In the genomic region with DNA sequence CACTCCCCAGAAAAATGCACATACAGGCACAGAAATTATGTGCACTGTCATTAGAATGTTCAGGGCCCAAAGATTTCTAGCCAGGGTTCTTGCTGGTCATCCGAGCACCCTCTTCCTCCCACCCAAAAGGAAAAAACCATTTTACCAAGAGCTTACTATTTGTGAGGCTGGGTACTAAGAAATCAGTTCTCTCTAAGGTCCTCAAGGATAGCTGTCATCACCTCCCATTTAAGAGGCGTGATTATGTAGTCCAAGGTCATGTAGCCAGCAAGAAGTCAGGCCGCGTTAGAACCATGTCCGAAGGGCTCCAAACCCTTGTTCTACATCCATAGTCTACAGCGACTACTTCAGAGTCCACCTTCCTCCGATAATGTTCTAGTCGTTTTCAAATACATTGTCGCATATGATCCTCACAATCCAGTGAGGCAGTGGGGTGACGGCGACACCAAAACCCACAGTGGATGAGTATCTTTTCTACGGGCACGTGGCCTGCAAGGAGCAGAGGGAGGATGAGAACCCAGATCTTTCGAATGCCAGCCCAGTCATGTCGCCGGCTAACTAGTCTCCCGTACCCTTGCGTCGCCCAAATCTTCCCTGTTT, we compare ENCODE assay signal across 8 cellular contexts. TPM values are rescaled to one million over a fixed set of nuclear protein-coding genes. Genes with fewer than 3 reads are reported as not detected.
DNase-seq lines count a peak whose midpoint lies in the region; ATAC-seq and TF ChIP-seq lines count a peak whose summit lies in the region.

No MANE protein-coding gene starts in this region.

- H4K91ac ChIP-seq in mesenchymal stem cell (ENCODE audit: low read length): peak overlapping the region; percentile 86

- TF ChIP-seq POLR2A in stomach (IDR thresholded peaks at IDR 0.05): no peak

- DNase-seq in CD1c-positive myeloid dendritic cell (ENCODE audit: extremely low spot score) (peak; percentile 14), T-helper 9 cell (peak; percentile 14), mesenchymal stem cell (peak; percentile 46), stomach (no peak), middle frontal gyrus (ENCODE audit: extremely low spot score, low spot score) (no peak)

- no peaks in the 10 kb centered on the region for H3K9me3 Mint-ChIP-seq in dendritic cell treated with granulocyte-macrophage colony-stimulating factor and Interleukin-4, amounts not matched to agents 40 ng/mL and 50 ng/mL, for 4 days

- H3K4me3 ChIP-seq in mesenchymal stem cell (ENCODE audit: insufficient read depth in 1 of 2, low read depth in 1 of 2, low read length in 2 of 2): peak overlapping the region; percentile 71 to 85
- H3K4me3 ChIP-seq in stomach: peak overlapping the region; percentile 73 to 94 (median 82)

- H3K79me1 ChIP-seq in mesenchymal stem cell (replicated peaks; ENCODE audit: low read length, poor library complexity, severe bottlenecking): peaks cover 15% of the 10 kb centered on the region

- H3K4me2 ChIP-seq in mesenchymal stem cell (ENCODE audit: low read length, poor library complexity, severe bottlenecking): peak overlapping the region; percentile 70

- H3K27ac ChIP-seq in mesenchymal stem cell (ENCODE audit: low read length, poor library complexity, severe bottlenecking) (peak overlapping the region; percentile 3), stomach (peak overlapping the region; percentile 79 to 86 (median 84))

- peak overlapping the region; percentile 95 for H4K8ac ChIP-seq in mesenchymal stem cell (ENCODE audit: low read length)

- no peak overlapping the region for H2AK5ac ChIP-seq in mesenchymal stem cell (ENCODE audit: low read length, severe bottlenecking)

- peak overlapping the region; percentile 96 for H3K9ac ChIP-seq in mesenchymal stem cell (ENCODE audit: low read length)

- no peak overlapping the region for H2BK5ac ChIP-seq in mesenchymal stem cell (ENCODE audit: low read depth, low read length, poor library complexity, severe bottlenecking)

- H3K4me1 ChIP-seq in mesenchymal stem cell (ENCODE audit: control insufficient read depth, insufficient read depth, low read depth, low read length): peaks cover 5% of the 10 kb centered on the region
- H3K4me1 ChIP-seq in stomach: peaks cover 30 to 48% (median 40%) of the 10 kb centered on the region in 4 donors

- peak overlapping the region; percentile 96 for H3K4me3 Mint-ChIP-seq in dendritic cell treated with granulocyte-macrophage colony-stimulating factor and Interleukin-4, amounts not matched to agents 40 ng/mL and 50 ng/mL, for 4 days

- no peaks in the 10 kb centered on the region for H3K27me3 Mint-ChIP-seq in dendritic cell treated with granulocyte-macrophage colony-stimulating factor and Interleukin-4, amounts not matched to agents 40 ng/mL and 50 ng/mL, for 4 days

- H3K36me3 ChIP-seq in mesenchymal stem cell (ENCODE audit: control insufficient read depth in 1 of 2, insufficient read depth in 2 of 2, low read depth in 1 of 2, low read length in 2 of 2) (peaks cover 11 to 70% of the 10 kb centered on the region in 2 experiments), stomach (peaks cover 33 to 76% (median 74%) of the 10 kb centered on the region in 4 donors)

- H3K4ac ChIP-seq in mesenchymal stem cell (ENCODE audit: low read depth in 1 of 2, low read length in 2 of 2): peak overlapping the region in 1 of 2 experiments; percentile 15

- H3K18ac ChIP-seq in mesenchymal stem cell (ENCODE audit: low read depth in 1 of 2, low read length in 2 of 2): peak overlapping the region; percentile 3 to 44

- H3K27me3 ChIP-seq in mesenchymal stem cell (ENCODE audit: control insufficient read depth in 1 of 2, insufficient read depth in 1 of 2, low read length in 2 of 2): no peaks in the 10 kb centered on the region
- no peaks in the 10 kb centered on the region for H3K27me3 ChIP-seq in stomach

- H3K9me3 ChIP-seq in mesenchymal stem cell (ENCODE audit: control insufficient read depth, low read length) (no peaks in the 10 kb centered on the region), stomach (no peaks in the 10 kb centered on the region)

- no peak for TF ChIP-seq EP300 in stomach (IDR thresholded peaks at IDR 0.05)

- H2BK12ac ChIP-seq in mesenchymal stem cell (ENCODE audit: low read length in 2 of 2): no peak overlapping the region

- ATAC-seq in GM19324 (IDR thresholded peaks at IDR 0.05; ENCODE audit: low FRiP score, unreplicated experiment): peak; percentile 24
- peak; percentile 40 for ATAC-seq in HG03342 (IDR thresholded peaks at IDR 0.05; ENCODE audit: unreplicated experiment)

- H3K36me3 Mint-ChIP-seq in dendritic cell treated with granulocyte-macrophage colony-stimulating factor and Interleukin-4, amounts not matched to agents 40 ng/mL and 50 ng/mL, for 4 days (ENCODE audit: low read depth): peaks cover 100% of the 10 kb centered on the region

- peak overlapping the region in 1 of 2 experiments; percentile 72 for H3K14ac ChIP-seq in mesenchymal stem cell (ENCODE audit: low read length in 2 of 2)

- TF ChIP-seq CTCF in stomach (IDR thresholded peaks at IDR 0.05): no peak

- H3K23ac ChIP-seq in mesenchymal stem cell (ENCODE audit: low read length in 2 of 2): peak overlapping the region in 1 of 2 experiments; percentile 11

- peaks cover 62% of the 10 kb centered on the region for H3K4me1 Mint-ChIP-seq in dendritic cell treated with granulocyte-macrophage colony-stimulating factor and Interleukin-4, amounts not matched to agents 40 ng/mL and 50 ng/mL, for 4 days (ENCODE audit: low read depth)

- H2AFZ ChIP-seq in mesenchymal stem cell (ENCODE audit: low read depth, low read length): peak overlapping the region; percentile 10

- intact Hi-C loops in dendritic cell treated with granulocyte-macrophage colony-stimulating factor and Interleukin-4, amounts not matched to agents 40 ng/mL and 50 ng/mL, for 4 days (cut with micrococcal nuclease): loop anchor here (1.0 to 5.0 kb wide), 5 partner anchors 12 to 484 kb away; partner anchors contain the start of genes CFAP68, DLAT, FDXACB1 and NKAPD1
- intact Hi-C loops in stomach (cut with DNase I; ENCODE audit: low total_unique reads): no loop called here

- no peak overlapping the region for H2BK15ac ChIP-seq in mesenchymal stem cell (ENCODE audit: low read depth, poor library complexity, severe bottlenecking)

- H3K27ac Mint-ChIP-seq in dendritic cell treated with granulocyte-macrophage colony-stimulating factor and Interleukin-4, amounts not matched to agents 40 ng/mL and 50 ng/mL, for 4 days: peak overlapping the region; percentile 99

- H2BK120ac ChIP-seq in mesenchymal stem cell (ENCODE audit: low read depth, low read length): no peak overlapping the region

- 2% methylated on average over 18 of the region's 19 CpGs for WGBS in mesenchymal stem cell
- WGBS in stomach, 5 donors: 2 to 4% (median 3%) methylated on average over 19 of the region's 19 CpGs

RNA-seq across cellular contexts. Expression of gene TIMM8B, which starts 0.6 kb away (rescaled TPM):
- polyA plus RNA-seq in mesenchymal stem cell (2013, experiment 1 of 2): 139 TPM
- 138 TPM for polyA plus RNA-seq in mesenchymal stem cell (2013, experiment 2 of 2)
- total RNA-seq in stomach: 100 to 1,000 TPM in 1 of 5 donors, 10 to 100 TPM in 4; 13.9 to 107 (median 34.8) TPM
- polyA plus RNA-seq in stomach: 100 to 1,000 TPM in 2 of 3 donors, 10 to 100 TPM in 1; 95.9 to 126 (median 122) TPM

RNA-seq across cellular contexts. Expression of gene SDHD, which starts 0.8 kb away (rescaled TPM):
- polyA plus RNA-seq in mesenchymal stem cell (2013, experiment 1 of 2): 59.5 TPM
- 62.1 TPM for polyA plus RNA-seq in mesenchymal stem cell (2013, experiment 2 of 2)
- 100 to 1,000 TPM in 2 of 5 donors, 10 to 100 TPM in 3; 27.5 to 162 (median 62.5) TPM for total RNA-seq in stomach
- polyA plus RNA-seq in stomach: 100 to 1,000 TPM; 123 to 168 (median 137) TPM

RNA-seq across cellular contexts. Expression of gene NKAPD1, which starts 11.8 kb away (rescaled TPM):
- polyA plus RNA-seq in mesenchymal stem cell (2013, experiment 1 of 2): 51.1 TPM
- 52.5 TPM for polyA plus RNA-seq in mesenchymal stem cell (2013, experiment 2 of 2)
- total RNA-seq in stomach: 10 to 100 TPM in 4 of 5 donors, 1 to 10 TPM in 1; 8.7 to 26.1 (median 23.5) TPM
- polyA plus RNA-seq in stomach: 10 to 100 TPM; 11.1 to 16.8 (median 14.3) TPM

RNA-seq across cellular contexts. Expression of gene PIH1D2, which starts 12.1 kb away (rescaled TPM):
- 1.1 TPM for polyA plus RNA-seq in mesenchymal stem cell (2013, experiment 1 of 2)
- 1.9 TPM for polyA plus RNA-seq in mesenchymal stem cell (2013, experiment 2 of 2)
- total RNA-seq in stomach: 10 to 100 TPM in 1 of 5 donors, 1 to 10 TPM in 1, under 1 TPM in 1, not detected in 2; 0.55 to 12.5 (median 3.3) TPM
- 1 to 10 TPM; 1.6 to 4.4 (median 2.9) TPM for polyA plus RNA-seq in stomach

Comparison
In these comparisons a context has a peak if more than half of its experiments do, and no peak if none do; other contexts are left out.
1. DNase-seq: peak in CD1c-positive myeloid dendritic cell (single experiment), T-helper 9 cell (single experiment) and mesenchymal stem cell (single experiment); none in stomach (single experiment) and middle frontal gyrus (single experiment).